Comparison of ENCODE assay signal across 8 cellular contexts in genomic region chr7:30564243-30564892, GRCh38. TPM values are rescaled to one million over a fixed set of nuclear protein-coding genes. Genes with fewer than 3 reads are reported as not detected.
A peak's percentile ranks its signal among the peaks of the same experiment; 100 is the strongest.
DNase-seq lines count a peak whose midpoint lies in the region; ATAC-seq and TF ChIP-seq lines count a peak whose summit lies in the region.

No MANE protein-coding gene starts in this region.

- peak; percentile 89 for ATAC-seq in HG02678 (IDR thresholded peaks at IDR 0.05; ENCODE audit: unreplicated experiment)

- DNase-seq in NCI-H128 (lab: John Stamatoyannopoulos, UW; ENCODE audit: unreplicated experiment) (peak; percentile 79), SW 1271 (lab: John Stamatoyannopoulos, UW) (peak; percentile 21 to 68), cardiac septum (ENCODE audit: low spot score) (peak; percentile 89), pulmonary artery endothelial cell (ENCODE audit: low read depth, low spot score) (peak; percentile 70), cortex of kidney (lab: John Stamatoyannopoulos, UW) (no peak)
- peak; percentile 58 for DNase-seq in activated naive CD8-positive, alpha-beta T cell treated with anti-CD3 and anti-CD28 coated beads, Interleukin-2, amount 50 U/mL, for 16 hours (ENCODE audit: low read depth, low spot score)

- peak; percentile 92 for TF ChIP-seq CTCF in GM12873 (IDR thresholded peaks at IDR 0.05; ENCODE audit: insufficient read depth, low read depth, low read length, missing control alignments)

- intact Hi-C loops in cardiac septum (cut with DNase I), result loop anchor here (2.0 to 5.0 kb wide), 4 partner anchors 16 to 400 kb away; no protein-coding TSS in a partner anchor

RNA-seq across cellular contexts. Expression of gene GARS1, which starts 30.3 kb away (rescaled TPM):
- total RNA-seq in cardiac septum (51.2 TPM), pulmonary artery endothelial cell (120 and 159 TPM in 2 replicates)

RNA-seq across cellular contexts. Expression of gene GGCT, which starts 59.7 kb away (rescaled TPM):
- total RNA-seq in cardiac septum (20.8 TPM), pulmonary artery endothelial cell (37.2 and 48.9 TPM in 2 replicates)
